Comparison of ENCODE assay signal across 1 cellular context in genomic region chr17:77372444-77373297, GRCh38.
A peak's percentile ranks its signal among the peaks of the same experiment; 100 is the strongest.
TF ChIP-seq lines count a peak whose summit lies in the region.

No MANE protein-coding gene starts in this region.

TF ChIP-seq in K562, 482 proteins besides CTCF, POLR2A, EP300 and RAD21 (continued from another document and continues in another):
- TF ChIP-seq TARDBP (IDR thresholded peaks at IDR 0.05) (no peak), TFAM (CRISPR knock-in tag; conservative IDR thresholded peaks at IDR 0.05) (no peak), ZNF511 (CRISPR knock-in tag; IDR thresholded peaks at IDR 0.05) (no peak), ZNF282 (CRISPR knock-in tag; IDR thresholded peaks at IDR 0.05) (no peak), MEF2D (tag; conservative IDR thresholded peaks at IDR 0.05; ENCODE audit: low read depth) (no peak), BRF2 (IDR thresholded peaks at IDR 0.05; ENCODE audit: borderline replicate concordance, insufficient read depth, insufficient read length) (no peak), RFX5 (IDR thresholded peaks at IDR 0.05; ENCODE audit: low read depth, low read length) (no peak), CCAR2 (IDR thresholded peaks at IDR 0.05; ENCODE audit: low read depth, low read length) (no peak), ZNF778 (CRISPR knock-in tag; IDR thresholded peaks at IDR 0.05) (no peak), U2AF2 (optimal IDR thresholded peaks at IDR 0.05; ENCODE audit: low read depth, low read length) (no peak), ARID4B (CRISPR knock-in tag; IDR thresholded peaks at IDR 0.05) (peak; percentile 46; the same call in 1 of the 2 replicates), ZNF140 (CRISPR knock-in tag; IDR thresholded peaks at IDR 0.05) (no peak), ZKSCAN8 (CRISPR knock-in tag; IDR thresholded peaks at IDR 0.05) (no peak), BHLHE40 (IDR thresholded peaks at IDR 0.05; ENCODE audit: low read length) (peak; percentile 15; the same call in 1 of the 2 replicates), ZNF780A (CRISPR knock-in tag; IDR thresholded peaks at IDR 0.05) (no peak), HEY1 (CRISPR knock-in tag; IDR thresholded peaks at IDR 0.05; ENCODE audit: borderline replicate concordance) (no peak), LCOR (CRISPR knock-in tag; IDR thresholded peaks at IDR 0.05) (no peak), SRF (CRISPR knock-in tag; IDR thresholded peaks at IDR 0.05) (no peak), CBX2 (IDR thresholded peaks at IDR 0.05; ENCODE audit: insufficient read depth, low read length, poor library complexity, severe bottlenecking) (no peak), POU5F1 (IDR thresholded peaks at IDR 0.05; ENCODE audit: borderline replicate concordance, low read depth, low read length, partially characterized antibody) (no peak), RBM14 (IDR thresholded peaks at IDR 0.05; ENCODE audit: borderline replicate concordance, insufficient read depth, low read depth, low read length) (no peak), ZBTB17 (CRISPR knock-in tag; IDR thresholded peaks at IDR 0.05) (0 out of 2 replicates have a peak, but pooled peaks have one; percentile 49), PBX2 (CRISPR knock-in tag; IDR thresholded peaks at IDR 0.05; ENCODE audit: low read depth) (peak; percentile 64; the same call in 1 of the 2 replicates), PBX2 (tag; conservative IDR thresholded peaks at IDR 0.05; ENCODE audit: low read depth) (no peak), CHD4 (IDR thresholded peaks at IDR 0.05; ENCODE audit: insufficient read depth, insufficient replicate concordance, low read depth, low read length, poor library complexity, severe bottlenecking) (no peak), NFRKB (IDR thresholded peaks at IDR 0.05; ENCODE audit: low read depth) (no peak), ZNF764 (CRISPR knock-in tag; IDR thresholded peaks at IDR 0.05; ENCODE audit: low read depth) (no peak), ZBTB7A (IDR thresholded peaks at IDR 0.05; ENCODE audit: borderline replicate concordance, control insufficient read depth, low read depth, low read length) (peak; percentile 92; the same call in 1 of the 2 replicates), CEBPG (CRISPR knock-in tag; IDR thresholded peaks at IDR 0.05) (no peak), CEBPG (tag; conservative IDR thresholded peaks at IDR 0.05 in 1 of 2, IDR thresholded peaks at IDR 0.05 in 1 of 2) (no peak), ARID1B (IDR thresholded peaks at IDR 0.05) (0 out of 2 replicates have a peak, but pooled peaks have one; percentile 9), HOXB6 (CRISPR knock-in tag; IDR thresholded peaks at IDR 0.05; ENCODE audit: borderline replicate concordance) (no peak), ZNF121 (CRISPR knock-in tag; conservative IDR thresholded peaks at IDR 0.05) (no peak), CTCFL (IDR thresholded peaks at IDR 0.05; ENCODE audit: borderline replicate concordance, insufficient read depth, low read depth, low read length, poor library complexity, severe bottlenecking) (no peak), POLR2AphosphoS2 (IDR thresholded peaks at IDR 0.05; ENCODE audit: low read length) (no peak), CCNT2 (IDR thresholded peaks at IDR 0.05; ENCODE audit: borderline replicate concordance, extremely low read depth, insufficient read length, low read depth, low read length) (peak; percentile 69), KDM4B (IDR thresholded peaks at IDR 0.05; ENCODE audit: borderline replicate concordance in 2 of 2, low read depth in 1 of 2) (no peak; a peak in 1 of 4 replicates), TCF15 (CRISPR knock-in tag; IDR thresholded peaks at IDR 0.05) (no peak), POLR3A (IDR thresholded peaks at IDR 0.05; ENCODE audit: borderline replicate concordance, extremely low read depth, insufficient read depth, insufficient read length) (no peak), TFAP4 (CRISPR knock-in tag; IDR thresholded peaks at IDR 0.05; ENCODE audit: borderline replicate concordance) (peak; percentile 51; the same call in 1 of the 2 replicates), SRSF7 (optimal IDR thresholded peaks at IDR 0.05; ENCODE audit: low read depth, low read length) (no peak), ATF6 (CRISPR knock-in tag; IDR thresholded peaks at IDR 0.05) (no peak), SREBF2 (CRISPR knock-in tag; IDR thresholded peaks at IDR 0.05) (no peak), CUX1 (CRISPR knock-in tag; IDR thresholded peaks at IDR 0.05) (no peak), NFATC3 (IDR thresholded peaks at IDR 0.05) (no peak)
